Comparison of ENCODE assay signal across 26 cellular contexts in genomic region chr19:50249636-50250035, GRCh38. TPM values are rescaled to one million over a fixed set of nuclear protein-coding genes. Genes with fewer than 3 reads are reported as not detected.
DNase-seq lines count a peak whose midpoint lies in the region; ATAC-seq and TF ChIP-seq lines count a peak whose summit lies in the region.
"Had no signal": no experiment of that assay in that cellular context is flagged by ENCODE, and none has a peak within 500 bp of the region (broad histone marks: within the 10 kb centered on the region; RNA-seq: fewer than 3 reads in every experiment).

No MANE protein-coding gene starts in this region.

- H3K4me1 ChIP-seq in neuronal stem cell (ENCODE audit: control insufficient read depth in 2 of 2, insufficient read depth in 1 of 2, low read depth in 1 of 2, low read length in 2 of 2) (no peaks in the 10 kb centered on the region), aorta (ENCODE audit: control insufficient read depth in 1 of 2, insufficient read depth in 2 of 2, low read length in 2 of 2) (no peaks in the 10 kb centered on the region)
- H3K4me1 ChIP-seq: BE2C had no signal

- no peak overlapping the region for H2BK12ac ChIP-seq in neuronal stem cell (ENCODE audit: low read length)

- H3K4me1 Mint-ChIP-seq in activated naive CD4-positive, alpha-beta T cell treated with anti-CD3 and anti-CD28 coated beads, Interleukin-2, amount 50 U/mL, for 24 hours: no peaks in the 10 kb centered on the region
- H3K4me1 Mint-ChIP-seq in endothelial cell (ENCODE audit: unreplicated experiment): no peaks in the 10 kb centered on the region
- H3K4me1 Mint-ChIP-seq: CD14-positive monocyte; CD4-positive, alpha-beta memory T cell; CD4-positive, CD25-positive, alpha-beta regulatory T cell; CD8-positive, alpha-beta memory T cell had no signal

- H3K36me3 Mint-ChIP-seq in activated naive CD4-positive, alpha-beta T cell treated with anti-CD3 and anti-CD28 coated beads, Interleukin-2, amount 50 U/mL, for 24 hours: peaks cover 2% of the 10 kb centered on the region
- H3K36me3 Mint-ChIP-seq in endothelial cell (ENCODE audit: low read depth, unreplicated experiment): peaks cover 26% of the 10 kb centered on the region
- H3K36me3 Mint-ChIP-seq: CD14-positive monocyte; CD4-positive, CD25-positive, alpha-beta regulatory T cell had no signal

- peaks cover 0 to 5% of the 10 kb centered on the region in 2 donors for H3K36me3 ChIP-seq in neuronal stem cell (replicated peaks in 1 of 2; ENCODE audit: control insufficient read depth in 2 of 2, insufficient read depth in 2 of 2, low read length in 2 of 2)
- H3K36me3 ChIP-seq in aorta (ENCODE audit: control insufficient read depth in 1 of 2, insufficient read depth in 2 of 2, low read length in 1 of 2): peaks cover 0 to 3% of the 10 kb centered on the region in 2 donors
- H3K36me3 ChIP-seq: BE2C, BLaER1 had no signal

- no peak overlapping the region for H4K91ac ChIP-seq in neuronal stem cell (ENCODE audit: low read depth, low read length, poor library complexity)

- no peak overlapping the region for H2AFZ ChIP-seq in neuronal stem cell (ENCODE audit: low read length)

- TF ChIP-seq CTCF in endothelial cell (IDR thresholded peaks at IDR 0.05; ENCODE audit: unreplicated experiment): no peak

- no peak overlapping the region for H3K4ac ChIP-seq in neuronal stem cell (ENCODE audit: low read length)

- no peak overlapping the region for H3K4me3 Mint-ChIP-seq in activated naive CD4-positive, alpha-beta T cell treated with anti-CD3 and anti-CD28 coated beads, Interleukin-2, amount 50 U/mL, for 24 hours
- H3K4me3 Mint-ChIP-seq in endothelial cell (ENCODE audit: unreplicated experiment): peak overlapping the region; percentile 56
- H3K4me3 Mint-ChIP-seq: CD14-positive monocyte; CD4-positive, alpha-beta memory T cell; CD4-positive, CD25-positive, alpha-beta regulatory T cell; CD8-positive, alpha-beta memory T cell had no signal

- no peak overlapping the region for H4K8ac ChIP-seq in neuronal stem cell (ENCODE audit: low read depth, low read length)

- ATAC-seq in aorta (ENCODE audit: low FRiP score) (peak; percentile 19), SK-N-SH treated with all-trans-retinoic acid at 6 μM for 48 hours (no peak; the same call in 2 of the 3 replicates)
- ATAC-seq: GM12878 had no signal

- intact Hi-C loops in aorta (cut with DNase I): no loop called here

- peaks cover 9% of the 10 kb centered on the region for H3K27me3 Mint-ChIP-seq in activated naive CD4-positive, alpha-beta T cell treated with anti-CD3 and anti-CD28 coated beads, Interleukin-2, amount 50 U/mL, for 24 hours
- peaks cover 13% of the 10 kb centered on the region for H3K27me3 Mint-ChIP-seq in endothelial cell (ENCODE audit: unreplicated experiment)

- peaks cover 10 to 11% of the 10 kb centered on the region in 2 donors for H3K9me3 ChIP-seq in neuronal stem cell (replicated peaks in 1 of 2; ENCODE audit: control insufficient read depth in 2 of 2, insufficient read depth in 1 of 2, low read depth in 1 of 2, low read length in 2 of 2)
- no peaks in the 10 kb centered on the region for H3K9me3 ChIP-seq in aorta (ENCODE audit: control insufficient read depth, low read length)
- H3K9me3 ChIP-seq: BE2C had no signal

- WGBS in neuronal stem cell (ENCODE audit: extremely low coverage in 2 of 2, insufficient read length in 2 of 2, insufficient replicate concordance in 1 of 2), 2 donors: no CpG with 5 or more reads among the region's 16 CpGs
- WGBS in aorta, 2 donors: 76 to 84% methylated on average over 16 of the region's 16 CpGs

- H2BK5ac ChIP-seq in neuronal stem cell (ENCODE audit: low read length): no peak overlapping the region

- no peak overlapping the region for H3K4me2 ChIP-seq in neuronal stem cell (ENCODE audit: insufficient read depth, low read length, poor library complexity, severe bottlenecking)
- H3K4me2 ChIP-seq: BLaER1 had no signal

- DNase-seq in activated naive CD4-positive, alpha-beta T cell (lab: John Stamatoyannopoulos, UW): no peak
- DNase-seq in endothelial cell (ENCODE audit: low spot score): no peak
- DNase-seq in neuronal stem cell (ENCODE audit: low spot score): no peak
- DNase-seq in aorta: no peak
- DNase-seq in SIG-M5 (lab: John Stamatoyannopoulos, UW): no peak
- DNase-seq: 8988T; ACHN; BE2C; C1 segment of cervical spinal cord; CD4-positive, alpha-beta memory T cell; CD4-positive, CD25-positive, alpha-beta regulatory T cell; CD8-positive, alpha-beta memory T cell; COR-L47; DMS 273 treated with DMSO at 0.1 percent for 48 hours; DMS153; DMS53; DMS79; DND-41; EL; GDM1 had no signal

- no peak overlapping the region for H3K9ac ChIP-seq in neuronal stem cell (ENCODE audit: low read depth, low read length, poor library complexity)
- H3K9ac ChIP-seq: BLaER1 had no signal

- H3K27ac Mint-ChIP-seq in activated naive CD4-positive, alpha-beta T cell treated with anti-CD3 and anti-CD28 coated beads, Interleukin-2, amount 50 U/mL, for 24 hours: peak overlapping the region; percentile 46
- H3K27ac Mint-ChIP-seq in endothelial cell (ENCODE audit: unreplicated experiment): no peak overlapping the region
- H3K27ac Mint-ChIP-seq: CD4-positive, alpha-beta memory T cell; CD8-positive, alpha-beta memory T cell had no signal

- no peaks in the 10 kb centered on the region for H3K9me3 Mint-ChIP-seq in activated naive CD4-positive, alpha-beta T cell treated with anti-CD3 and anti-CD28 coated beads, Interleukin-2, amount 50 U/mL, for 24 hours
- peaks cover 55% of the 10 kb centered on the region for H3K9me3 Mint-ChIP-seq in endothelial cell (ENCODE audit: unreplicated experiment)

- H3K27ac ChIP-seq in neuronal stem cell (replicated peaks; ENCODE audit: low read length): no peak overlapping the region
- H3K27ac ChIP-seq in aorta (ENCODE audit: low read depth in 1 of 2, low read length in 2 of 2): no peak overlapping the region
- H3K27ac ChIP-seq: BLaER1 had no signal

- H3K18ac ChIP-seq in neuronal stem cell (ENCODE audit: low read length): peak overlapping the region; percentile 48

- H2BK120ac ChIP-seq in neuronal stem cell (ENCODE audit: low read depth, low read length): no peak overlapping the region

- H2BK15ac ChIP-seq in neuronal stem cell (ENCODE audit: low read length): no peak overlapping the region

- H3K14ac ChIP-seq in neuronal stem cell (ENCODE audit: low read length): peak overlapping the region; percentile 56

- no peak overlapping the region for H2AK5ac ChIP-seq in neuronal stem cell (ENCODE audit: low read depth, low read length)

- H3K79me1 ChIP-seq in neuronal stem cell (ENCODE audit: low read depth, low read length): peaks cover 2% of the 10 kb centered on the region

- H3K27me3 ChIP-seq in neuronal stem cell (ENCODE audit: control insufficient read depth in 3 of 3, insufficient read depth in 3 of 3, low read depth in 1 of 3, low read length in 3 of 3): peaks cover 0 to 7% (median 0%) of the 10 kb centered on the region in 3 experiments
- H3K27me3 ChIP-seq in aorta (ENCODE audit: control insufficient read depth in 1 of 2, insufficient read depth in 2 of 2, low read length in 1 of 2): no peaks in the 10 kb centered on the region
- H3K27me3 ChIP-seq: BE2C, BLaER1 had no signal

- no peak overlapping the region for H3K23ac ChIP-seq in neuronal stem cell (ENCODE audit: low read depth, low read length, poor library complexity)

- H3K4me3 ChIP-seq in neuronal stem cell (ENCODE audit: low read length in 2 of 2) (no peak overlapping the region), aorta (ENCODE audit: low read length in 2 of 2) (no peak overlapping the region)
- H3K4me3 ChIP-seq: BLaER1, GM12878 had no signal

TF ChIP-seq in SK-N-SH treated with all-trans-retinoic acid at 6 μM for 48 hours, 23 proteins besides CTCF, POLR2A, EP300 and RAD21:
- TF ChIP-seq GLIS3 (CRISPR knock-in tag; IDR thresholded peaks at IDR 0.05) (no peak), RARB (CRISPR knock-in tag; IDR thresholded peaks at IDR 0.05) (no peak), ARNTL (CRISPR knock-in tag; IDR thresholded peaks at IDR 0.05; ENCODE audit: borderline replicate concordance, low read depth) (no peak), POU6F1 (CRISPR knock-in tag; IDR thresholded peaks at IDR 0.05; ENCODE audit: borderline replicate concordance, low read depth) (no peak), PATZ1 (CRISPR knock-in tag; IDR thresholded peaks at IDR 0.05; ENCODE audit: borderline replicate concordance) (no peak), ESRRG (CRISPR knock-in tag; IDR thresholded peaks at IDR 0.05) (no peak), ZFP30 (CRISPR knock-in tag; IDR thresholded peaks at IDR 0.05) (no peak), CSDC2 (CRISPR knock-in tag; IDR thresholded peaks at IDR 0.05) (no peak)

RNA-seq across cellular contexts. Expression of gene MYH14, which starts 46.2 kb away (rescaled TPM):
- total RNA-seq in endothelial cell (ENCODE audit: unreplicated experiment) (not detected), aorta (10 to 100 TPM in 1 of 2 donors, 1 to 10 TPM in 1; 5.9 to 11.8 TPM)
- 4.1 TPM for polyA plus RNA-seq in neuronal stem cell (2013, experiment 1 of 2)
- 4.0 TPM for polyA plus RNA-seq in neuronal stem cell (2013, experiment 2 of 2)
- 10 to 100 TPM in 1 of 2 donors, 1 to 10 TPM in 1; 4.8 to 61.1 TPM for polyA plus RNA-seq in aorta
- total RNA-seq: CD4-positive, alpha-beta memory T cell; CD4-positive, CD25-positive, alpha-beta regulatory T cell; CD8-positive, alpha-beta memory T cell had no signal
- polyA plus RNA-seq: AG04450; CD14-positive monocyte; CD4-positive, alpha-beta memory T cell; CD4-positive, CD25-positive, alpha-beta regulatory T cell; CD8-positive, alpha-beta memory T cell had no signal
